Comparison of ENCODE assay signal across 1 cellular context in the genomic region with DNA sequence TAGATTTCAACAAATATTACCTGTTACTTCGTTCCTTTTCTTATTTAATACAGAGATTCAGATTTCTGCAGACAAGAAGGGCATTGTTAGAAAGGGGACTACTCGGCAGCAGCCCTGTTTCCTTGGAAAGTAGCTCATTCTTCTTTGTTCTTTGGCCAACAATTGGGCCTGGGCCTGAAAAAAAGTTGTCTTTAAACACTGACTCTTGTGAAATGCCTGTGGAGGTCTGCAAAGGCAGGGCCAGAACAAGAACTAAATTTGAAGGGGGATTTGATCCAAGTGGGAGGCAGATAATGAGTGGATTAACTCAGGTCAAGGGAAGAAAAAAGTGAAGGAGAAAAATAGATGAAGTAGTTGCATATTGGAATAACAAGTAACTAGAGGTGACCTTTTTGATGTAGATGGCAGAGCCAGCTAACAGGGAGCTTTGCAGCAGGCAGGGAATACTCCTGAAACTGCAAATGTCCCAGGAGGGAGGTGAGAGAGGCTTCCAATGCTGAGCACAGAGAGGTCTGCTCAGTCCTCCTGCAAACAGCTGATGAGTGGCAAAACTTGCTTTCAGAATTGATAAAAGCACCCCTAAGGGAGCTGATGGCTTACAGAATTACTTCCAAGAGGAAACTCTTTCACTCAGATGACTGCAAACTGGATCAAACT.
A peak's percentile ranks its signal among the peaks of the same experiment; 100 is the strongest.
TF ChIP-seq lines count a peak whose summit lies in the region.

No MANE protein-coding gene starts in this region.

TF ChIP-seq in H1, 55 proteins besides CTCF, POLR2A, EP300 and RAD21 (continued from another document):
- TF ChIP-seq, protein P1, sequence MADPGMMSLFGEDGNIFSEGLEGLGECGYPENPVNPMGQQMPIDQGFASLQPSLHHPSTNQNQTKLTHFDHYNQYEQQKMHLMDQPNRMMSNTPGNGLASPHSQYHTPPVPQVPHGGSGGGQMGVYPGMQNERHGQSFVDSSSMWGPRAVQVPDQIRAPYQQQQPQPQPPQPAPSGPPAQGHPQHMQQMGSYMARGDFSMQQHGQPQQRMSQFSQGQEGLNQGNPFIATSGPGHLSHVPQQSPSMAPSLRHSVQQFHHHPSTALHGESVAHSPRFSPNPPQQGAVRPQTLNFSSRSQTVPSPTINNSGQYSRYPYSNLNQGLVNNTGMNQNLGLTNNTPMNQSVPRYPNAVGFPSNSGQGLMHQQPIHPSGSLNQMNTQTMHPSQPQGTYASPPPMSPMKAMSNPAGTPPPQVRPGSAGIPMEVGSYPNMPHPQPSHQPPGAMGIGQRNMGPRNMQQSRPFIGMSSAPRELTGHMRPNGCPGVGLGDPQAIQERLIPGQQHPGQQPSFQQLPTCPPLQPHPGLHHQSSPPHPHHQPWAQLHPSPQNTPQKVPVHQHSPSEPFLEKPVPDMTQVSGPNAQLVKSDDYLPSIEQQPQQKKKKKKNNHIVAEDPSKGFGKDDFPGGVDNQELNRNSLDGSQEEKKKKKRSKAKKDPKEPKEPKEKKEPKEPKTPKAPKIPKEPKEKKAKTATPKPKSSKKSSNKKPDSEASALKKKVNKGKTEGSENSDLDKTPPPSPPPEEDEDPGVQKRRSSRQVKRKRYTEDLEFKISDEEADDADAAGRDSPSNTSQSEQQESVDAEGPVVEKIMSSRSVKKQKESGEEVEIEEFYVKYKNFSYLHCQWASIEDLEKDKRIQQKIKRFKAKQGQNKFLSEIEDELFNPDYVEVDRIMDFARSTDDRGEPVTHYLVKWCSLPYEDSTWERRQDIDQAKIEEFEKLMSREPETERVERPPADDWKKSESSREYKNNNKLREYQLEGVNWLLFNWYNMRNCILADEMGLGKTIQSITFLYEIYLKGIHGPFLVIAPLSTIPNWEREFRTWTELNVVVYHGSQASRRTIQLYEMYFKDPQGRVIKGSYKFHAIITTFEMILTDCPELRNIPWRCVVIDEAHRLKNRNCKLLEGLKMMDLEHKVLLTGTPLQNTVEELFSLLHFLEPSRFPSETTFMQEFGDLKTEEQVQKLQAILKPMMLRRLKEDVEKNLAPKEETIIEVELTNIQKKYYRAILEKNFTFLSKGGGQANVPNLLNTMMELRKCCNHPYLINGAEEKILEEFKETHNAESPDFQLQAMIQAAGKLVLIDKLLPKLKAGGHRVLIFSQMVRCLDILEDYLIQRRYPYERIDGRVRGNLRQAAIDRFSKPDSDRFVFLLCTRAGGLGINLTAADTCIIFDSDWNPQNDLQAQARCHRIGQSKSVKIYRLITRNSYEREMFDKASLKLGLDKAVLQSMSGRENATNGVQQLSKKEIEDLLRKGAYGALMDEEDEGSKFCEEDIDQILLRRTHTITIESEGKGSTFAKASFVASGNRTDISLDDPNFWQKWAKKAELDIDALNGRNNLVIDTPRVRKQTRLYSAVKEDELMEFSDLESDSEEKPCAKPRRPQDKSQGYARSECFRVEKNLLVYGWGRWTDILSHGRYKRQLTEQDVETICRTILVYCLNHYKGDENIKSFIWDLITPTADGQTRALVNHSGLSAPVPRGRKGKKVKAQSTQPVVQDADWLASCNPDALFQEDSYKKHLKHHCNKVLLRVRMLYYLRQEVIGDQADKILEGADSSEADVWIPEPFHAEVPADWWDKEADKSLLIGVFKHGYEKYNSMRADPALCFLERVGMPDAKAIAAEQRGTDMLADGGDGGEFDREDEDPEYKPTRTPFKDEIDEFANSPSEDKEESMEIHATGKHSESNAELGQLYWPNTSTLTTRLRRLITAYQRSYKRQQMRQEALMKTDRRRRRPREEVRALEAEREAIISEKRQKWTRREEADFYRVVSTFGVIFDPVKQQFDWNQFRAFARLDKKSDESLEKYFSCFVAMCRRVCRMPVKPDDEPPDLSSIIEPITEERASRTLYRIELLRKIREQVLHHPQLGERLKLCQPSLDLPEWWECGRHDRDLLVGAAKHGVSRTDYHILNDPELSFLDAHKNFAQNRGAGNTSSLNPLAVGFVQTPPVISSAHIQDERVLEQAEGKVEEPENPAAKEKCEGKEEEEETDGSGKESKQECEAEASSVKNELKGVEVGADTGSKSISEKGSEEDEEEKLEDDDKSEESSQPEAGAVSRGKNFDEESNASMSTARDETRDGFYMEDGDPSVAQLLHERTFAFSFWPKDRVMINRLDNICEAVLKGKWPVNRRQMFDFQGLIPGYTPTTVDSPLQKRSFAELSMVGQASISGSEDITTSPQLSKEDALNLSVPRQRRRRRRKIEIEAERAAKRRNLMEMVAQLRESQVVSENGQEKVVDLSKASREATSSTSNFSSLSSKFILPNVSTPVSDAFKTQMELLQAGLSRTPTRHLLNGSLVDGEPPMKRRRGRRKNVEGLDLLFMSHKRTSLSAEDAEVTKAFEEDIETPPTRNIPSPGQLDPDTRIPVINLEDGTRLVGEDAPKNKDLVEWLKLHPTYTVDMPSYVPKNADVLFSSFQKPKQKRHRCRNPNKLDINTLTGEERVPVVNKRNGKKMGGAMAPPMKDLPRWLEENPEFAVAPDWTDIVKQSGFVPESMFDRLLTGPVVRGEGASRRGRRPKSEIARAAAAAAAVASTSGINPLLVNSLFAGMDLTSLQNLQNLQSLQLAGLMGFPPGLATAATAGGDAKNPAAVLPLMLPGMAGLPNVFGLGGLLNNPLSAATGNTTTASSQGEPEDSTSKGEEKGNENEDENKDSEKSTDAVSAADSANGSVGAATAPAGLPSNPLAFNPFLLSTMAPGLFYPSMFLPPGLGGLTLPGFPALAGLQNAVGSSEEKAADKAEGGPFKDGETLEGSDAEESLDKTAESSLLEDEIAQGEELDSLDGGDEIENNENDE (IDR thresholded peaks at IDR 0.05; ENCODE audit: insufficient replicate concordance, low read length), result peak; percentile 72
- no peak for TF ChIP-seq SP2 (IDR thresholded peaks at IDR 0.05; ENCODE audit: low read length)
- TF ChIP-seq CHD1 (IDR thresholded peaks at IDR 0.05; ENCODE audit: low read depth, low read length), result no peak
- TF ChIP-seq TEAD4 (IDR thresholded peaks at IDR 0.05; ENCODE audit: low read depth, low read length), result no peak
